In the genomic region with DNA sequence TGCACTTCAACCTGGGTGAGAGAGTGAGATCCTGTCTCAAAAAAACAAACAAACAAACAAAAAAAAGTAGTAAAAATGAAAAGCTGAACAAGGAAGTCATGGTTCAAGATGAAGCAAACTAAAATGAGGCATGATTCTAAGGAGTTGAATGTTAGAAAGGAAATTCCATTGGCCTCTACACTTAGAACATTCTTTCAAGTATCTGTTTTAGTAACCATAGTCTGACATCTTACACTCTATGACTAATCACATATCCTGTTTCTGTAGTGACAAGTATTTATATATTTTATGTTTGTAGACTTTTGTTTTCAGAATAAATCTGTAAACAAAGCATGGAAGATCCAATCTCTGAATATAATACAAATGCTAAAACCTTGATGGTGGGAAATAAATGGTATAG, we compare ENCODE assay signal across 10 cellular contexts.
DNase-seq lines count a peak whose midpoint lies in the region; ATAC-seq and TF ChIP-seq lines count a peak whose summit lies in the region.
"Had no signal": no experiment of that assay in that cellular context is flagged by ENCODE, and none has a peak within 500 bp of the region (broad histone marks: within the 10 kb centered on the region; RNA-seq: fewer than 3 reads in every experiment).

No MANE protein-coding gene starts in this region.

- ATAC-seq in GM18868 (IDR thresholded peaks at IDR 0.05; ENCODE audit: unreplicated experiment) (peak; percentile 72), HG03196 (IDR thresholded peaks at IDR 0.05; ENCODE audit: unreplicated experiment) (peak; percentile 56)

- CTCF ChIA-PET in GM10248 (lab: Yijun Ruan, JAX), result no interaction called here

- DNase-seq in cardiac fibroblast (ENCODE audit: low read depth in 2 of 2) (peak; percentile 54 to 77), pulmonary artery endothelial cell (ENCODE audit: low read depth, low spot score) (peak; percentile 5), GM10248 (ENCODE audit: extremely low spot score) (no peak), hypothalamus (lab: John Stamatoyannopoulos, UW) (no peak), OCI-M2 (lab: John Stamatoyannopoulos, UW; ENCODE audit: unreplicated experiment) (no peak)
- DNase-seq: Calu3, SHP77 had no signal

- POLR2A ChIA-PET in GM10248 (lab: Yijun Ruan, JAX), result no interaction called here

- H3K4me3 ChIP-seq in cardiac fibroblast (replicated peaks in 1 of 2; ENCODE audit: low read depth in 2 of 2, low read length in 2 of 2), result no peak overlapping the region
- H3K4me3 ChIP-seq: vagina had no signal

- no peak for TF ChIP-seq CTCF in cardiac fibroblast (IDR thresholded peaks at IDR 0.05; ENCODE audit: low read depth, low read length)
- no peak for TF ChIP-seq CTCF in GM10248 (IDR thresholded peaks at IDR 0.05; ENCODE audit: control extremely low read depth, extremely low read depth, low read depth, missing control alignments)

Comparison
In these comparisons a context has a peak if more than half of its experiments do, and no peak if none do; other contexts are left out.
1. DNase-seq: peak in cardiac fibroblast (2 of 2) and pulmonary artery endothelial cell (single experiment); none in GM10248 (single experiment), hypothalamus (0 of 51) and OCI-M2 (single experiment).